ENCODE assay signal across 10 cellular contexts in genomic region chr4:127622621-127622922, GRCh38. TPM values are rescaled to one million over a fixed set of nuclear protein-coding genes. Genes with fewer than 3 reads are reported as not detected.
DNase-seq lines count a peak whose midpoint lies in the region; ATAC-seq and TF ChIP-seq lines count a peak whose summit lies in the region.
"Had no signal": no experiment of that assay in that cellular context is flagged by ENCODE, and none has a peak within 500 bp of the region (broad histone marks: within the 10 kb centered on the region; RNA-seq: fewer than 3 reads in every experiment).

No MANE protein-coding gene starts in this region.

- peaks cover 40% of the 10 kb centered on the region for H3K27me3 Mint-ChIP-seq in activated CD8-positive, alpha-beta memory T cell treated with anti-CD3 and anti-CD28 coated beads, Interleukin-2, amount 10 ng/mL, durations not matched to agents 7 days and 5 days
- H3K27me3 Mint-ChIP-seq in mesothelial cell of epicardium (ENCODE audit: low read depth) = peaks cover 82% of the 10 kb centered on the region

- H3K4me1 Mint-ChIP-seq in activated CD8-positive, alpha-beta memory T cell treated with anti-CD3 and anti-CD28 coated beads, Interleukin-2, amount 10 ng/mL, durations not matched to agents 7 days and 5 days = peaks cover 11% of the 10 kb centered on the region
- peaks cover 10% of the 10 kb centered on the region for H3K4me1 Mint-ChIP-seq in mesothelial cell of epicardium

- CTCF ChIA-PET in activated CD8-positive, alpha-beta memory T cell treated with anti-CD3 and anti-CD28 coated beads, Interleukin-2, amount 10 ng/mL, durations not matched to agents 7 days and 5 days (lab: Charles Lee) = interaction anchor here (1.6 kb wide), 1 partner anchor 16 kb away, joined by 4 read pairs; no protein-coding TSS in a partner anchor

- no peak for TF ChIP-seq EP300 in transverse colon (IDR thresholded peaks at IDR 0.05; ENCODE audit: low read depth)

- H3K27ac Mint-ChIP-seq in activated CD8-positive, alpha-beta memory T cell treated with anti-CD3 and anti-CD28 coated beads, Interleukin-2, amount 10 ng/mL, durations not matched to agents 7 days and 5 days = no peak overlapping the region
- H3K27ac Mint-ChIP-seq in mesothelial cell of epicardium = no peak overlapping the region
- H3K27ac Mint-ChIP-seq: activated naive CD4-positive, alpha-beta T cell treated with anti-CD3 and anti-CD28 coated beads, Interleukin-2, amount 10 ng/mL, durations not matched to agents 7 days and 5 days; CD4-positive, CD25-positive, alpha-beta regulatory T cell had no signal

- H3K27me3 ChIP-seq in transverse colon = peaks cover 66% of the 10 kb centered on the region

- no peaks in the 10 kb centered on the region for H3K9me3 ChIP-seq in transverse colon

- DNase-seq in activated CD8-positive, alpha-beta memory T cell treated with anti-CD3 and anti-CD28 coated beads, Interleukin-2, amount 10 ng/mL, durations not matched to agents 7 days and 5 days = no peak
- no peak for DNase-seq in activated CD8-positive, alpha-beta memory T cell treated with anti-CD3 and anti-CD28 coated beads, Interleukin-2, amount 50 U/mL, for 48 hours
- DNase-seq in coronary artery (ENCODE audit: low spot score) (no peak), mesothelial cell of epicardium (ENCODE audit: low spot score in 2 of 2, unreplicated experiment in 2 of 2) (no peak), transverse colon (no peak), NOMO-1 treated with dmso at 0.1 percent for 144 hours (lab: John Stamatoyannopoulos, UW; ENCODE audit: unreplicated experiment) (no peak)
- DNase-seq: activated naive CD4-positive, alpha-beta T cell treated with anti-CD3 and anti-CD28 coated beads, Interleukin-2, amount 10 ng/mL, durations not matched to agents 7 days and 5 days; CD4-positive, CD25-positive, alpha-beta regulatory T cell had no signal

- in situ Hi-C loops in transverse colon (cut with MboI; ENCODE audit: low pct_ligation_motif_present in 1 of 4, low pct_unique_long_range_greater_than_20kb in 1 of 4, low sequenced_read_pairs in 3 of 4) = loop anchor here in 1 of 4 donors (25.0 kb wide), 1 partner anchor 115 kb away; the partner anchor contains the start of gene SLC25A31

- intact Hi-C loops in transverse colon (cut with DNase I; ENCODE audit: low total_unique reads) = no loop called here

- H3K27ac ChIP-seq in coronary artery (no peak overlapping the region), transverse colon (peak overlapping the region in 1 of 4 donors; percentile 45)

- H3K36me3 Mint-ChIP-seq in activated CD8-positive, alpha-beta memory T cell treated with anti-CD3 and anti-CD28 coated beads, Interleukin-2, amount 10 ng/mL, durations not matched to agents 7 days and 5 days = no peaks in the 10 kb centered on the region
- H3K36me3 Mint-ChIP-seq in mesothelial cell of epicardium = no peaks in the 10 kb centered on the region
- H3K36me3 Mint-ChIP-seq: activated naive CD4-positive, alpha-beta T cell treated with anti-CD3 and anti-CD28 coated beads, Interleukin-2, amount 10 ng/mL, durations not matched to agents 7 days and 5 days; CD4-positive, CD25-positive, alpha-beta regulatory T cell had no signal

- no peak for TF ChIP-seq POLR2A in transverse colon (IDR thresholded peaks at IDR 0.05)

- no peaks in the 10 kb centered on the region for H3K36me3 ChIP-seq in transverse colon

- peaks cover 0 to 19% (median 11%) of the 10 kb centered on the region in 4 donors for H3K4me1 ChIP-seq in transverse colon

- peak overlapping the region; percentile 11 for H3K4me3 Mint-ChIP-seq in activated CD8-positive, alpha-beta memory T cell treated with anti-CD3 and anti-CD28 coated beads, Interleukin-2, amount 10 ng/mL, durations not matched to agents 7 days and 5 days
- peak overlapping the region; percentile 68 for H3K4me3 Mint-ChIP-seq in mesothelial cell of epicardium
- H3K4me3 Mint-ChIP-seq: activated naive CD4-positive, alpha-beta T cell treated with anti-CD3 and anti-CD28 coated beads, Interleukin-2, amount 10 ng/mL, durations not matched to agents 7 days and 5 days; CD4-positive, CD25-positive, alpha-beta regulatory T cell had no signal

- H3K4me3 ChIP-seq in coronary artery = peak overlapping the region; percentile 77
- H3K4me3 ChIP-seq in transverse colon = peak overlapping the region; percentile 33 to 55 (median 46)

- no peak for ATAC-seq in activated CD8-positive, alpha-beta memory T cell treated with anti-CD3 and anti-CD28 coated beads, Interleukin-2, amount 10 ng/mL, durations not matched to agents 7 days and 5 days
- ATAC-seq in GM19455 (IDR thresholded peaks at IDR 0.05; ENCODE audit: unreplicated experiment) = no peak
- ATAC-seq in HG02571 (IDR thresholded peaks at IDR 0.05; ENCODE audit: unreplicated experiment) = no peak

- TF ChIP-seq CTCF in coronary artery (IDR thresholded peaks at IDR 0.05) (no peak), mesothelial cell of epicardium (IDR thresholded peaks at IDR 0.05; ENCODE audit: unreplicated experiment) (no peak), transverse colon (IDR thresholded peaks at IDR 0.05) (no peak)

- WGBS in transverse colon (ENCODE audit: low coverage in 1 of 2), 2 donors = 22% methylated on average over 12 of the region's 12 CpGs; no CpG with 5 or more reads in 1 of the 2 donors

- no peaks in the 10 kb centered on the region for H3K9me3 Mint-ChIP-seq in activated CD8-positive, alpha-beta memory T cell treated with anti-CD3 and anti-CD28 coated beads, Interleukin-2, amount 10 ng/mL, durations not matched to agents 7 days and 5 days (ENCODE audit: low read depth)
- no peaks in the 10 kb centered on the region for H3K9me3 Mint-ChIP-seq in mesothelial cell of epicardium

RNA-seq across cellular contexts. Expression of gene INTU, which starts 10.2 kb away (rescaled TPM):
- under 1 TPM; 0.03 to 0.12 TPM for total RNA-seq in activated CD8-positive, alpha-beta memory T cell treated with anti-CD3 and anti-CD28 coated beads, Interleukin-2, amount 10 ng/mL, durations not matched to agents 7 days and 5 days
- total RNA-seq in mesothelial cell of epicardium (25.0 to 27.7 TPM (median 26.2 TPM) in 3 replicates), transverse colon (1 to 10 TPM; 4.1 to 6.0 (median 4.8) TPM)

Comparison
In these comparisons a context has a peak if more than half of its experiments do, and no peak if none do; other contexts are left out.
1. RNA of gene INTU, which starts 10.2 kb away (total RNA-seq): 25.0 to 27.7 TPM in mesothelial cell of epicardium and 4.1 to 6.0 TPM in transverse colon; 0.03 to 0.12 TPM in activated CD8-positive, alpha-beta memory T cell treated with anti-CD3 and anti-CD28 coated beads, Interleukin-2, amount 10 ng/mL, durations not matched to agents 7 days and 5 days; every median in the first group is over 4 times any median in the second.